ENCODE assay signal across 8 cellular contexts in genomic region chr4:145618912-145619638, GRCh38. TPM values are rescaled to one million over a fixed set of nuclear protein-coding genes. Genes with fewer than 3 reads are reported as not detected.
DNase-seq lines count a peak whose midpoint lies in the region; ATAC-seq and TF ChIP-seq lines count a peak whose summit lies in the region.

Gene MMAA, plus strand, starts transcription at chr4:145619385. Its CDS starts 19,755 bp downstream, at chr4:145639140.

- TF ChIP-seq CTCF in DOHH2 (IDR thresholded peaks at IDR 0.05; ENCODE audit: low read depth, low read length, poor library complexity, severe bottlenecking) (peak; percentile 85), fibroblast of lung (conservative IDR thresholded peaks at IDR 0.05 in 1 of 2, IDR thresholded peaks at IDR 0.05 in 1 of 2; ENCODE audit: low read depth in 1 of 2, low read length in 2 of 2) (peak; percentile 50 to 54), natural killer cell (IDR thresholded peaks at IDR 0.05) (peak; percentile 49)

- H3K27me3 ChIP-seq in DOHH2 (ENCODE audit: control insufficient read depth, low read length) (no peaks in the 10 kb centered on the region), fibroblast of lung (ENCODE audit: control insufficient read depth, insufficient read depth, low read length) (no peaks in the 10 kb centered on the region)

- ATAC-seq in GM21723 (IDR thresholded peaks at IDR 0.05; ENCODE audit: unreplicated experiment): peak; percentile 93
- ATAC-seq in natural killer cell: peak; percentile 88 to 96 (median 94)

- 0 out of 2 replicates have a peak, but pooled peaks cover 8% of the 10 kb centered on the region for H3F3A ChIP-seq in DOHH2 (ENCODE audit: control insufficient read depth, insufficient read depth)

- H3K79me2 ChIP-seq in DOHH2 (ENCODE audit: control insufficient read depth, low read length): peaks cover 36% of the 10 kb centered on the region
- H3K79me2 ChIP-seq in fibroblast of lung (ENCODE audit: control insufficient read depth, insufficient read depth, low read length): peaks cover 6% of the 10 kb centered on the region

- peak within 1 kb of the TSS; percentile 98 for H3K4me3 Mint-ChIP-seq in natural killer cell

- intact Hi-C loops in natural killer cell (cut with micrococcal nuclease): loop anchor here (2.0 to 5.0 kb wide), 5 partner anchors 113 to 1447 kb away; partner anchors contain the start of genes OTUD4, SMAD1 and ZNF827

- peak within 1 kb of the TSS; percentile 78 for H3K4me2 ChIP-seq in DOHH2 (ENCODE audit: low read length)
- H3K4me2 ChIP-seq in fibroblast of lung (ENCODE audit: extremely low read depth, insufficient read depth, low read length): peak within 1 kb of the TSS; percentile 81

- H3K36me3 ChIP-seq in DOHH2 (ENCODE audit: control insufficient read depth, low read length) (peaks cover 21% of the 10 kb centered on the region), fibroblast of lung (ENCODE audit: control insufficient read depth, insufficient read depth, low read length) (no peaks in the 10 kb centered on the region)

- peak within 1 kb of the TSS; percentile 88 for H3K27ac ChIP-seq in DOHH2 (ENCODE audit: low read depth, low read length)
- H3K27ac ChIP-seq in fibroblast of lung (ENCODE audit: insufficient read depth, low read length): peak within 1 kb of the TSS; percentile 86

- DNase-seq in KG1 (lab: John Stamatoyannopoulos, UW): peak; percentile 44
- DNase-seq in RKO (ENCODE audit: low spot score): peak; percentile 93
- peak; percentile 91 to 93 for DNase-seq in activated T-helper 1 cell treated with anti-CD3 and anti-CD28 coated beads, Interleukin-2, amount 50 U/mL, for 16 hours (ENCODE audit: low read depth in 1 of 2, low spot score in 1 of 2)
- DNase-seq in fibroblast of lung (ENCODE audit: low read depth in 2 of 2): peak; percentile 92
- peak; percentile 94 for DNase-seq in natural killer cell
- peak; percentile 96 for DNase-seq in stimulated activated naive CD4-positive, alpha-beta T cell treated with Interleukin-2 at 50 U/mL for 16 hours (lab: John Stamatoyannopoulos, UW)

- H3K27ac Mint-ChIP-seq in natural killer cell: peak within 1 kb of the TSS; percentile 97 to 98

- peaks cover 7% of the 10 kb centered on the region; the same call in 1 of the 2 replicates for H3K9me3 ChIP-seq in DOHH2 (ENCODE audit: control insufficient read depth, insufficient read depth, low read length)
- no peaks in the 10 kb centered on the region for H3K9me3 ChIP-seq in fibroblast of lung (ENCODE audit: control insufficient read depth, insufficient read depth, low read depth, low read length)

- no peaks in the 10 kb centered on the region for H3K9me2 ChIP-seq in DOHH2 (replicated peaks; ENCODE audit: control insufficient read depth, low read length)

- peaks cover under 1 to 8% of the 10 kb centered on the region in 2 donors for H3K27me3 Mint-ChIP-seq in natural killer cell (ENCODE audit: low read depth in 2 of 2)

- H3K9ac ChIP-seq in fibroblast of lung (ENCODE audit: insufficient read depth, low read length): peak within 1 kb of the TSS; percentile 80

- H3K9me3 Mint-ChIP-seq in natural killer cell: no peaks in the 10 kb centered on the region

- H3K4me3 ChIP-seq in DOHH2 (ENCODE audit: low read length) (peak within 1 kb of the TSS; percentile 90), fibroblast of lung (replicated peaks in 1 of 4; ENCODE audit: control extremely low read depth in 1 of 4, insufficient read depth in 1 of 4, low read depth in 3 of 4, low read length in 4 of 4) (peak within 1 kb of the TSS; percentile 77 to 94 (median 86))

- peaks cover 28% of the 10 kb centered on the region for H3K4me1 ChIP-seq in DOHH2 (ENCODE audit: control insufficient read depth, low read length)
- H3K4me1 ChIP-seq in fibroblast of lung (ENCODE audit: control insufficient read depth, extremely low read depth, insufficient read depth, low read length): peaks cover 2% of the 10 kb centered on the region

- H3K4me1 Mint-ChIP-seq in natural killer cell: peaks cover 52 to 53% of the 10 kb centered on the region in 2 donors

- H3K36me3 Mint-ChIP-seq in natural killer cell: no peaks in the 10 kb centered on the region

- H2AFZ ChIP-seq in fibroblast of lung (ENCODE audit: low read length): peak within 1 kb of the TSS; percentile 81

- H4K20me1 ChIP-seq in DOHH2 (ENCODE audit: control insufficient read depth, insufficient read depth, low read depth, low read length): no peaks in the 10 kb centered on the region
- H4K20me1 ChIP-seq in fibroblast of lung (ENCODE audit: control insufficient read depth, extremely low read depth, insufficient read depth, low read length): no peaks in the 10 kb centered on the region

RNA-seq across cellular contexts. Expression of gene MMAA, which starts in this region (rescaled TPM):
- total RNA-seq in fibroblast of lung: 2.3 and 2.8 TPM in 2 replicates
- polyA plus RNA-seq in fibroblast of lung: 3.6 and 5.4 TPM in 2 replicates
- polyA plus RNA-seq in fibroblast of lung (2012): 4.8 and 5.9 TPM in 2 replicates
- not detected in 2 replicates for polyA minus RNA-seq in fibroblast of lung (ENCODE audit: low replicate concordance)
- total RNA-seq in natural killer cell: 10 to 100 TPM in 1 of 3 donors, 1 to 10 TPM in 2; 7.8 to 11.7 (median 9.7) TPM

Comparison
In these comparisons a context has a peak if more than half of its experiments do, and no peak if none do; other contexts are left out.
1. Peak in every context shown above with its lines: DNase-seq, ATAC-seq, H3K4me3 ChIP-seq and H3K27ac ChIP-seq.
2. DNase-seq: peak in every context shown above with its lines; median percentile 96 in stimulated activated naive CD4-positive, alpha-beta T cell treated with Interleukin-2 at 50 U/mL for 16 hours; 94 in natural killer cell; 93 in RKO; 92 in activated T-helper 1 cell treated with anti-CD3 and anti-CD28 coated beads, Interleukin-2, amount 50 U/mL, for 16 hours; 92 in fibroblast of lung; 44 in KG1.